16 cellular contexts compared by ENCODE assay signal in the genomic region with DNA sequence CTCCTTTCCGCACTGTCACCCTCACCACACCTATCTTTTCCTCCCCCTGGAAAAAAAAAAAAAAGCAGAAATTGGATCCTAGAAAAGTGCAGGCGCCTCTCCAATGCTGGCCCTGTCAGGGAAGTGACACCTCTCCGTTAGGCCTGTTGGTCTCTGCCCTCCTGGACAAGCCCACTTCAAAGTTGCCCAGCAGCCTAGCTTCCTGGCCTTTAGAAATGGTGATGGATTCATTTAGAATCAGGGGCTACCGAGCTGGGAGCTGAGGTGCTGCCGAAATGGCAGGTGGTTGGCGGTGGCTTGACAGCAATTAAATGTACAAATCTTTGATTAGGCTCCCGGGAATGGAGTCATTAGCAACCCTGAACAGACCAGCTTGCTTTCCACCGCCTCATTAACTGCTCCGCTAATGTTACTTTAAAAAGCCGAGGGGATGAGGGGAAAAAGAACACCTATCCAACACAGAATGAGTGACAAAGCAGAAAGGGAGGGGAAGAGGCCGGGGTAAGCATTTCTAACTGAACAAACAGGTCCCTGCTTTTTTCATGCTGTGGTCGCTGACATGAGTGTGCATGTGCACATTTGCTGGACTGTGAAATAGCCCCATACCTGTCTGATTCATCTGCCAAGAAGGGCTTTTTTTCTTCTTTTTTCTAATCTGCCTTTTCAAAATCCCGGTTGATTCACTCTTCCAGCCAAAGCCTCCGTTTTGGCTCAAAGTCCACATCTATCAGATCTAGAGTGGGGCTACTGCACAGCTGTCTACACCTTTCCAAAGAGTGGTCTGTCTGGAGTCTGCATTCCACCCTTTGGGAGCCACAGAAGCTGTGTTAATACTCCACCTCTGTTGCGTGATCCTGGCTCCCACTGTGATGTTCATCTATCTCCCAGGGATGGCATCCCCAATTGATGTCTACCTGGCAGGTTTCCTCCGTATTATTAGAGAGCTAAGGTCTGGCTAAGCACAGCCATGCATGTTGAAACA.
A peak's percentile ranks its signal among the peaks of the same experiment; 100 is the strongest.
DNase-seq lines count a peak whose midpoint lies in the region; ATAC-seq and TF ChIP-seq lines count a peak whose summit lies in the region.
"Had no signal": no experiment of that assay in that cellular context is flagged by ENCODE, and none has a peak within 500 bp of the region (broad histone marks: within the 10 kb centered on the region; RNA-seq: fewer than 3 reads in every experiment).

No MANE protein-coding gene starts in this region.

- H3K27me3 ChIP-seq in Caco-2 (replicated peaks; ENCODE audit: control insufficient read depth, insufficient read depth, low read length) = no peaks in the 10 kb centered on the region
- H3K27me3 ChIP-seq in lower lobe of right lung (ENCODE audit: low read depth) = no peaks in the 10 kb centered on the region
- H3K27me3 ChIP-seq: neutrophil had no signal

- BruUV-seq in Caco-2 (replicated peaks; lab: Mats Ljungman, UMichigan) = no TSS peak

- DNase-seq in Caco-2 (peak in 1 of 2 experiments; percentile 30), NCI-H128 (lab: John Stamatoyannopoulos, UW; ENCODE audit: unreplicated experiment) (peak; percentile 38), WTC11 (ENCODE audit: low spot score) (peak; percentile 22), kidney tubule cell (ENCODE audit: low spot score) (peak; percentile 73), left colon (no peak), lower lobe of right lung (no peak)
- DNase-seq in activated naive CD8-positive, alpha-beta T cell treated with anti-CD3 and anti-CD28 coated beads, Interleukin-2, amount 50 U/mL, for 24 hours = no peak
- no peak for DNase-seq in stimulated activated naive CD4-positive, alpha-beta T cell treated with Interleukin-2 at 50 U/mL for 16 hours (lab: John Stamatoyannopoulos, UW)
- DNase-seq: activated CD4-positive, alpha-beta memory T cell treated with anti-CD3 and anti-CD28 coated beads, Interleukin-2, amount 10 ng/mL, durations not matched to agents 7 days and 5 days; NCI-H2029 treated with DMSO at 0.1 percent for 48 hours had no signal

- H3K36me3 Mint-ChIP-seq in Caco-2 (ENCODE audit: insufficient read depth, unreplicated experiment) = no peaks in the 10 kb centered on the region
- H3K36me3 Mint-ChIP-seq in WTC11 = no peaks in the 10 kb centered on the region
- H3K36me3 Mint-ChIP-seq in activated naive CD8-positive, alpha-beta T cell treated with anti-CD3 and anti-CD28 coated beads, Interleukin-2, amount 50 U/mL, for 24 hours (ENCODE audit: low read depth) = no peaks in the 10 kb centered on the region
- H3K36me3 Mint-ChIP-seq: memory B cell had no signal

- H3K4me3 ChIP-seq in Caco-2 (ENCODE audit: low read depth, low read length) = no peak overlapping the region
- H3K4me3 ChIP-seq in lower lobe of right lung = no peak overlapping the region
- H3K4me3 ChIP-seq: HAP-1, K562, skin epidermis had no signal

- POLR2A ChIA-PET in Caco-2 (lab: Charles Lee) = no interaction called here
- POLR2A ChIA-PET in WTC11 (lab: Charles Lee) = interaction anchor here (0.7 kb wide), 1 partner anchor 10 kb away, joined by 3 read pairs; no protein-coding TSS in a partner anchor

- CTCF ChIA-PET in Caco-2 (lab: Charles Lee) (interaction anchor here (1.4 kb wide), 1 partner anchor 18 kb away, joined by 3 read pairs; no protein-coding TSS in a partner anchor), WTC11 (lab: Charles Lee) (interaction anchor here (0.8 to 1.2 kb wide), 3 partner anchors 18 to 690 kb away, joined by 3 to 5 read pairs (median 4); no protein-coding TSS in a partner anchor)

- H3K27me3 Mint-ChIP-seq in Caco-2 (ENCODE audit: insufficient read depth, unreplicated experiment) (no peaks in the 10 kb centered on the region), WTC11 (ENCODE audit: low read depth) (no peaks in the 10 kb centered on the region; the same call in 1 of the 2 replicates)
- H3K27me3 Mint-ChIP-seq in activated naive CD8-positive, alpha-beta T cell treated with anti-CD3 and anti-CD28 coated beads, Interleukin-2, amount 50 U/mL, for 24 hours = no peaks in the 10 kb centered on the region
- H3K27me3 Mint-ChIP-seq: activated CD4-positive, alpha-beta memory T cell treated with anti-CD3 and anti-CD28 coated beads, Interleukin-2, amount 10 ng/mL, durations not matched to agents 7 days and 5 days had no signal

- ATAC-seq in WTC11 (peak; percentile 75), left colon (no peak), lower lobe of right lung (no peak)
- no peak for ATAC-seq in activated naive CD8-positive, alpha-beta T cell treated with anti-CD3 and anti-CD28 coated beads, Interleukin-2, amount 50 U/mL, for 24 hours
- ATAC-seq: K562 had no signal

- H3K4me1 Mint-ChIP-seq in Caco-2 (ENCODE audit: low read depth, unreplicated experiment) (peaks cover 12% of the 10 kb centered on the region), WTC11 (peaks cover 25% of the 10 kb centered on the region)
- peaks cover 5% of the 10 kb centered on the region for H3K4me1 Mint-ChIP-seq in activated naive CD8-positive, alpha-beta T cell treated with anti-CD3 and anti-CD28 coated beads, Interleukin-2, amount 50 U/mL, for 24 hours
- H3K4me1 Mint-ChIP-seq: activated CD4-positive, alpha-beta memory T cell treated with anti-CD3 and anti-CD28 coated beads, Interleukin-2, amount 10 ng/mL, durations not matched to agents 7 days and 5 days; memory B cell had no signal

- H3K4me3 Mint-ChIP-seq in Caco-2 (ENCODE audit: unreplicated experiment) (peak overlapping the region; percentile 44), WTC11 (no peak overlapping the region)
- no peak overlapping the region for H3K4me3 Mint-ChIP-seq in activated naive CD8-positive, alpha-beta T cell treated with anti-CD3 and anti-CD28 coated beads, Interleukin-2, amount 50 U/mL, for 24 hours
- H3K4me3 Mint-ChIP-seq: activated CD4-positive, alpha-beta memory T cell treated with anti-CD3 and anti-CD28 coated beads, Interleukin-2, amount 10 ng/mL, durations not matched to agents 7 days and 5 days; activated T-helper 1 cell treated with anti-CD3 and anti-CD28 coated beads, Interleukin-12 subunit alpha, Interleukin-12 subunit beta, Interleukin-2, Interleukin-4 antibody, amounts not matched to agents 30 ng/mL and 10 ng/mL and 1 ng/mL, durations not matched to agents 14 hours and 24 hours and 36 hours; memory B cell had no signal

- H3K4me1 ChIP-seq in Caco-2 (peaks cover 12% of the 10 kb centered on the region), lower lobe of right lung (no peaks in the 10 kb centered on the region)

- H3K27ac ChIP-seq in lower lobe of right lung = no peak overlapping the region
- H3K27ac ChIP-seq: neutrophil had no signal

- H3K27ac Mint-ChIP-seq in Caco-2 (ENCODE audit: unreplicated experiment) (peak overlapping the region; percentile 66), WTC11 (no peak overlapping the region)
- no peak overlapping the region for H3K27ac Mint-ChIP-seq in activated naive CD8-positive, alpha-beta T cell treated with anti-CD3 and anti-CD28 coated beads, Interleukin-2, amount 50 U/mL, for 24 hours
- H3K27ac Mint-ChIP-seq: activated CD4-positive, alpha-beta memory T cell treated with anti-CD3 and anti-CD28 coated beads, Interleukin-2, amount 10 ng/mL, durations not matched to agents 7 days and 5 days; activated T-helper 1 cell treated with anti-CD3 and anti-CD28 coated beads, Interleukin-12 subunit alpha, Interleukin-12 subunit beta, Interleukin-2, Interleukin-4 antibody, amounts not matched to agents 30 ng/mL and 10 ng/mL and 1 ng/mL, durations not matched to agents 14 hours and 24 hours and 36 hours; memory B cell had no signal

- H3K36me3 ChIP-seq in Caco-2 (ENCODE audit: control insufficient read depth, insufficient read depth, low read length) (no peaks in the 10 kb centered on the region), lower lobe of right lung (no peaks in the 10 kb centered on the region)
- H3K36me3 ChIP-seq: HAP-1, neutrophil had no signal

- H3K9me3 Mint-ChIP-seq in Caco-2 (ENCODE audit: unreplicated experiment) = no peaks in the 10 kb centered on the region
- no peaks in the 10 kb centered on the region for H3K9me3 Mint-ChIP-seq in WTC11
- H3K9me3 Mint-ChIP-seq in activated naive CD8-positive, alpha-beta T cell treated with anti-CD3 and anti-CD28 coated beads, Interleukin-2, amount 50 U/mL, for 24 hours = no peaks in the 10 kb centered on the region
- H3K9me3 Mint-ChIP-seq: activated CD4-positive, alpha-beta memory T cell treated with anti-CD3 and anti-CD28 coated beads, Interleukin-2, amount 10 ng/mL, durations not matched to agents 7 days and 5 days; activated T-helper 1 cell treated with anti-CD3 and anti-CD28 coated beads, Interleukin-12 subunit alpha, Interleukin-12 subunit beta, Interleukin-2, Interleukin-4 antibody, amounts not matched to agents 30 ng/mL and 10 ng/mL and 1 ng/mL, durations not matched to agents 14 hours and 24 hours and 36 hours; memory B cell had no signal

- TF ChIP-seq CTCF in Caco-2 (IDR thresholded peaks at IDR 0.05; ENCODE audit: insufficient read depth in 1 of 2, low read depth in 1 of 2, low read length in 1 of 2, severe bottlenecking in 1 of 2, unreplicated experiment in 1 of 2) = no peak
- TF ChIP-seq CTCF in WTC11 (IDR thresholded peaks at IDR 0.05) = no peak
- no peak for TF ChIP-seq CTCF in lower lobe of right lung (IDR thresholded peaks at IDR 0.05)

- intact Hi-C loops in Caco-2 (cut with micrococcal nuclease; ENCODE audit: unreplicated experiment) = no loop called here
- intact Hi-C loops in left colon (cut with DNase I, micrococcal nuclease) = no loop called here
- intact Hi-C loops in lower lobe of right lung (cut with DNase I) = no loop called here

- no peaks in the 10 kb centered on the region for H3K9me3 ChIP-seq in Caco-2
- no peaks in the 10 kb centered on the region for H3K9me3 ChIP-seq in lower lobe of right lung
- H3K9me3 ChIP-seq: HAP-1, neutrophil had no signal

TF ChIP-seq in WTC11, 78 proteins besides CTCF, POLR2A, EP300 and RAD21:
- TF ChIP-seq, protein P1, sequence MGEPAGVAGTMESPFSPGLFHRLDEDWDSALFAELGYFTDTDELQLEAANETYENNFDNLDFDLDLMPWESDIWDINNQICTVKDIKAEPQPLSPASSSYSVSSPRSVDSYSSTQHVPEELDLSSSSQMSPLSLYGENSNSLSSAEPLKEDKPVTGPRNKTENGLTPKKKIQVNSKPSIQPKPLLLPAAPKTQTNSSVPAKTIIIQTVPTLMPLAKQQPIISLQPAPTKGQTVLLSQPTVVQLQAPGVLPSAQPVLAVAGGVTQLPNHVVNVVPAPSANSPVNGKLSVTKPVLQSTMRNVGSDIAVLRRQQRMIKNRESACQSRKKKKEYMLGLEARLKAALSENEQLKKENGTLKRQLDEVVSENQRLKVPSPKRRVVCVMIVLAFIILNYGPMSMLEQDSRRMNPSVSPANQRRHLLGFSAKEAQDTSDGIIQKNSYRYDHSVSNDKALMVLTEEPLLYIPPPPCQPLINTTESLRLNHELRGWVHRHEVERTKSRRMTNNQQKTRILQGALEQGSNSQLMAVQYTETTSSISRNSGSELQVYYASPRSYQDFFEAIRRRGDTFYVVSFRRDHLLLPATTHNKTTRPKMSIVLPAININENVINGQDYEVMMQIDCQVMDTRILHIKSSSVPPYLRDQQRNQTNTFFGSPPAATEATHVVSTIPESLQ (CRISPR knock-in tag; IDR thresholded peaks at IDR 0.05) = no peak
- TF ChIP-seq GABPB1 (CRISPR knock-in tag; IDR thresholded peaks at IDR 0.05) = peak; percentile 54; the same call in 1 of the 2 replicates

Comparison
In these comparisons a context has a peak if more than half of its experiments do, and no peak if none do; other contexts are left out.
1. DNase-seq: peak in NCI-H128 (single experiment), WTC11 (single experiment) and kidney tubule cell (single experiment); none in activated naive CD8-positive, alpha-beta T cell treated with anti-CD3 and anti-CD28 coated beads, Interleukin-2, amount 50 U/mL, for 24 hours (single experiment), stimulated activated naive CD4-positive, alpha-beta T cell treated with Interleukin-2 at 50 U/mL for 16 hours (single experiment), left colon (0 of 2) and lower lobe of right lung (single experiment).